1 cellular context compared by ENCODE assay signal in the genomic region with DNA sequence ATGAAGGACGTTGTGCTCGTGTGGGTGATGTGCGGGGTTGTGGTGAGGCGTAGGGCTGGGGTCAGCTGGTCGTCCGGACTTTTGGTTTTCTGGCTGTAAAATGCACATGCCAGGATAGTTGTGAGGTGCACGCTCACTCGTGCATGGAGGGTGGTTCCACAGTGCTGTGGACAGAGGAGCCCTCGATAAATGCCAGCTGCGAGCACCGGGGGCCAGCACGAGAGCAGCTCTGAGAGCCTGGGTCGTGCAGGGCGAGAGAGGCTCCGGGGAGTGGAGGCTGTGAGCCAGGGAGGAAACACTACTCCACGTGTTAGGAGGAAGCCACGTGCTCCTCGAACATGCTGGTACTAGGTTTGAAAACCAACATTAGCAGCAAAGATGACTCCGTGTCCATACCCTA.
TF ChIP-seq lines count a peak whose summit lies in the region.

No MANE protein-coding gene starts in this region.

TF ChIP-seq in H1, 55 proteins besides CTCF, POLR2A, EP300 and RAD21:
- TF ChIP-seq POLR2AphosphoS5 (IDR thresholded peaks at IDR 0.05; ENCODE audit: low read depth, low read length) = no peak
- TF ChIP-seq YY1 (IDR thresholded peaks at IDR 0.05; ENCODE audit: low read depth, low read length) = no peak
- no peak for TF ChIP-seq RNF2 (IDR thresholded peaks at IDR 0.05; ENCODE audit: borderline replicate concordance, low read depth, low read length, missing control alignments, poor library complexity, severe bottlenecking)
- no peak for TF ChIP-seq HDAC6 (IDR thresholded peaks at IDR 0.05; ENCODE audit: low read depth, low read length)
- TF ChIP-seq, protein P1, sequence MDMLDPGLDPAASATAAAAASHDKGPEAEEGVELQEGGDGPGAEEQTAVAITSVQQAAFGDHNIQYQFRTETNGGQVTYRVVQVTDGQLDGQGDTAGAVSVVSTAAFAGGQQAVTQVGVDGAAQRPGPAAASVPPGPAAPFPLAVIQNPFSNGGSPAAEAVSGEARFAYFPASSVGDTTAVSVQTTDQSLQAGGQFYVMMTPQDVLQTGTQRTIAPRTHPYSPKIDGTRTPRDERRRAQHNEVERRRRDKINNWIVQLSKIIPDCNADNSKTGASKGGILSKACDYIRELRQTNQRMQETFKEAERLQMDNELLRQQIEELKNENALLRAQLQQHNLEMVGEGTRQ (IDR thresholded peaks at IDR 0.05; ENCODE audit: low read length) = no peak
- TF ChIP-seq, protein P2, sequence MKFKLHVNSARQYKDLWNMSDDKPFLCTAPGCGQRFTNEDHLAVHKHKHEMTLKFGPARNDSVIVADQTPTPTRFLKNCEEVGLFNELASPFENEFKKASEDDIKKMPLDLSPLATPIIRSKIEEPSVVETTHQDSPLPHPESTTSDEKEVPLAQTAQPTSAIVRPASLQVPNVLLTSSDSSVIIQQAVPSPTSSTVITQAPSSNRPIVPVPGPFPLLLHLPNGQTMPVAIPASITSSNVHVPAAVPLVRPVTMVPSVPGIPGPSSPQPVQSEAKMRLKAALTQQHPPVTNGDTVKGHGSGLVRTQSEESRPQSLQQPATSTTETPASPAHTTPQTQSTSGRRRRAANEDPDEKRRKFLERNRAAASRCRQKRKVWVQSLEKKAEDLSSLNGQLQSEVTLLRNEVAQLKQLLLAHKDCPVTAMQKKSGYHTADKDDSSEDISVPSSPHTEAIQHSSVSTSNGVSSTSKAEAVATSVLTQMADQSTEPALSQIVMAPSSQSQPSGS (IDR thresholded peaks at IDR 0.05; ENCODE audit: low read length) = no peak
